ENCODE assay signal across 1 cellular context in genomic region chr22:31561238-31561887, GRCh38.
A peak's percentile ranks its signal among the peaks of the same experiment; 100 is the strongest.
TF ChIP-seq lines count a peak whose summit lies in the region.

No MANE protein-coding gene starts in this region.

TF ChIP-seq in HCT116, 20 proteins besides CTCF, POLR2A, EP300 and RAD21 (continued from another document):
- TF ChIP-seq ZBTB33 (IDR thresholded peaks at IDR 0.05; ENCODE audit: extremely low read depth, insufficient replicate concordance, low read length) (no peak), SP1 (IDR thresholded peaks at IDR 0.05; ENCODE audit: low read depth) (no peak)
- TF ChIP-seq, protein P1, sequence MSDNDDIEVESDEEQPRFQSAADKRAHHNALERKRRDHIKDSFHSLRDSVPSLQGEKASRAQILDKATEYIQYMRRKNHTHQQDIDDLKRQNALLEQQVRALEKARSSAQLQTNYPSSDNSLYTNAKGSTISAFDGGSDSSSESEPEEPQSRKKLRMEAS (IDR thresholded peaks at IDR 0.05), result peak; percentile 25; the same call in 1 of the 2 replicates
